In genomic region chr2:230601510-230601909, GRCh38 we compare ENCODE assay signal across 9 cellular contexts.
DNase-seq lines count a peak whose midpoint lies in the region; ATAC-seq, FAIRE-seq and TF ChIP-seq lines count a peak whose summit lies in the region.
"Had no signal": no experiment of that assay in that cellular context is flagged by ENCODE, and none has a peak within 500 bp of the region (broad histone marks: within the 10 kb centered on the region; RNA-seq: fewer than 3 reads in every experiment).

No MANE protein-coding gene starts in this region.

- intact Hi-C loops in natural killer cell (cut with micrococcal nuclease), result no loop called here

- H3K36me3 Mint-ChIP-seq in T-helper 1 cell treated with Interleukin-12 subunit alpha and Interleukin-12 subunit beta and Interleukin-4 antibody, amounts not matched to agents 30 μg/mL and 1 μg/mL, for 36 hours (ENCODE audit: low read depth), result peaks cover 43% of the 10 kb centered on the region
- H3K36me3 Mint-ChIP-seq in natural killer cell, result no peaks in the 10 kb centered on the region

- peak overlapping the region; percentile 73 for H3K27ac Mint-ChIP-seq in T-helper 1 cell treated with Interleukin-12 subunit alpha and Interleukin-12 subunit beta and Interleukin-4 antibody, amounts not matched to agents 30 μg/mL and 1 μg/mL, for 36 hours
- H3K27ac Mint-ChIP-seq in natural killer cell, result peak overlapping the region; percentile 44 to 50

- FAIRE-seq in HTR-8/SVneo (lab: Jason Lieb, UNC), result no peak

- DNase-seq in T-helper 1 cell, result no peak
- no peak for DNase-seq in natural killer cell
- DNase-seq in DMS53 (lab: John Stamatoyannopoulos, UW), result no peak
- no peak for DNase-seq in HTR-8/SVneo (ENCODE audit: insufficient read length, low spot score)
- no peak for DNase-seq in iPS-NIHi11 (ENCODE audit: low spot score)
- DNase-seq: heart right ventricle had no signal

- no peak overlapping the region for H3K4me3 Mint-ChIP-seq in T-helper 1 cell treated with Interleukin-12 subunit alpha and Interleukin-12 subunit beta and Interleukin-4 antibody, amounts not matched to agents 30 μg/mL and 1 μg/mL, for 36 hours
- H3K4me3 Mint-ChIP-seq in natural killer cell, result peak overlapping the region; percentile 61

- H3K9me3 Mint-ChIP-seq in T-helper 1 cell treated with Interleukin-12 subunit alpha and Interleukin-12 subunit beta and Interleukin-4 antibody, amounts not matched to agents 30 μg/mL and 1 μg/mL, for 36 hours, result peaks cover 48% of the 10 kb centered on the region
- H3K9me3 Mint-ChIP-seq in natural killer cell, result peaks cover 2 to 5% of the 10 kb centered on the region in 2 donors

- peak; percentile 61 for ATAC-seq in GM21619 (IDR thresholded peaks at IDR 0.05; ENCODE audit: unreplicated experiment)
- peak; percentile 52 for ATAC-seq in HG03439 (IDR thresholded peaks at IDR 0.05; ENCODE audit: unreplicated experiment)
- ATAC-seq in natural killer cell, result no peak
- ATAC-seq: heart right ventricle had no signal

- H3K4me1 Mint-ChIP-seq in T-helper 1 cell treated with Interleukin-12 subunit alpha and Interleukin-12 subunit beta and Interleukin-4 antibody, amounts not matched to agents 30 μg/mL and 1 μg/mL, for 36 hours (ENCODE audit: low read depth), result peaks cover 64% of the 10 kb centered on the region
- H3K4me1 Mint-ChIP-seq in natural killer cell, result peaks cover 38 to 51% of the 10 kb centered on the region in 2 donors

- H3K27me3 Mint-ChIP-seq in T-helper 1 cell treated with Interleukin-12 subunit alpha and Interleukin-12 subunit beta and Interleukin-4 antibody, amounts not matched to agents 30 μg/mL and 1 μg/mL, for 36 hours (ENCODE audit: low read depth), result no peaks in the 10 kb centered on the region
- no peaks in the 10 kb centered on the region for H3K27me3 Mint-ChIP-seq in natural killer cell (ENCODE audit: low read depth in 2 of 2)

- no peak for TF ChIP-seq CTCF in natural killer cell (IDR thresholded peaks at IDR 0.05)

Comparison
In these comparisons a context has a peak if more than half of its experiments do, and no peak if none do; other contexts are left out.
1. ATAC-seq: peak in GM21619 (single experiment) and HG03439 (single experiment); none in natural killer cell (0 of 3).